In the genomic region with DNA sequence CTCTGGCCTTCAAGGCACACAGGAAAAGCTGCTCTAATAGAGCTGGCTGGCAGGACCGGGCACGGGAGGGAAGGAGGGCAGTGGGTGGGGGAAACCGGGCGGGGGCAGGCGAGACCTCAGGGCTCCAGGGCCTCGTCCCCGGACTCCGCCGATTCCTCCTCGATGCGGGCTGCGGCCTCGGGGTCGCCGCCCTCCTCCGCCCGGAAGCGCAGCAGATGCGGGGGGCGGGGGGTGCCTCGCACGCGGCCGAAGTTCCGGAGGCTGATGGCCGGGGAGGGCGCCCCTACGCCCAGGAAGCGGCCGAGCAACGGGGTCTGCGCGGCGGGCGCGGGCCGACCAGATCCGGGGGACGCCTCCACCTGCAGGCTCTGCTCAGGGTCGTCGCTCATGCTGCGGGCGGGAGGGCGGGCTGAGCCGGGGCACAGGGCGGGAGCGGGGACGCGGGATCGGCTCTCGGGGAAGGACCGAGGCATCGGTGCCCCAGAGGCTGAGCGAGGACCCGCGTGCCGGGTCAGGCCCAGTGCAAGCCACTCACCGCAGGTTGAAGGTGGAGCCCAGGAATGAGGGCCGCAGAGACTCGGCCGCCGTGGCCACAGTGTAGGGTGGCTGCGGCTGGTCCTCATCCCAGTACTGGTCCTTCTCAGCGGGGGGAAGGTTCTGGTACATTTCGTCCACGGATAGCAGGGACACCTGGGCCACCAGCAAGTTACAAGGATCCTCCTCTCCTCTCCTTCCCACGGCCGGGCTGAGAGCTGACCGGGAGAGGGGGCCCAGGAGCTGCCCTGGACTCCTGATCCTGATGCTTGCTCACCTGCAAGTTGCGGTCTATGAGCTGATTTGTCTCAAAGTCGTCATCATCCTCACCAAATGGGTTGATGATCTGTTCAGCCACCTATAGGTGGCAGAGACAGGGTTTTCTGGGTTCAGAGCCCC, we compare ENCODE assay signal across 1 cellular context.
TF ChIP-seq lines count a peak whose summit lies in the region.

No MANE protein-coding gene starts in this region.

TF ChIP-seq in HepG2, 621 proteins besides CTCF, POLR2A, EP300 and RAD21 (continued from another document and continues in another):
- TF ChIP-seq, protein P1, sequence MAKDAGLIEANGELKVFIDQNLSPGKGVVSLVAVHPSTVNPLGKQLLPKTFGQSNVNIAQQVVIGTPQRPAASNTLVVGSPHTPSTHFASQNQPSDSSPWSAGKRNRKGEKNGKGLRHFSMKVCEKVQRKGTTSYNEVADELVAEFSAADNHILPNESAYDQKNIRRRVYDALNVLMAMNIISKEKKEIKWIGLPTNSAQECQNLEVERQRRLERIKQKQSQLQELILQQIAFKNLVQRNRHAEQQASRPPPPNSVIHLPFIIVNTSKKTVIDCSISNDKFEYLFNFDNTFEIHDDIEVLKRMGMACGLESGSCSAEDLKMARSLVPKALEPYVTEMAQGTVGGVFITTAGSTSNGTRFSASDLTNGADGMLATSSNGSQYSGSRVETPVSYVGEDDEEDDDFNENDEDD (CRISPR knock-in tag; IDR thresholded peaks at IDR 0.05; ENCODE audit: borderline replicate concordance), result peak; percentile 52; the same call in 1 of the 2 replicates
- peak; percentile 50; the same call in 1 of the 2 replicates for TF ChIP-seq HOXA3 (CRISPR knock-in tag; IDR thresholded peaks at IDR 0.05)
- TF ChIP-seq CBX5 (CRISPR knock-in tag; IDR thresholded peaks at IDR 0.05; ENCODE audit: borderline replicate concordance), result no peak; the same call in 1 of the 2 replicates
- TF ChIP-seq HNF4A (CRISPR knock-in tag; IDR thresholded peaks at IDR 0.05), result no peak
- TF ChIP-seq THAP11 (CRISPR knock-in tag; IDR thresholded peaks at IDR 0.05), result peak; percentile 66; the same call in 1 of the 2 replicates
- no peak for TF ChIP-seq CBX2 (IDR thresholded peaks at IDR 0.05; ENCODE audit: low read depth, low read length)
- TF ChIP-seq CBX2 (CRISPR knock-in tag; IDR thresholded peaks at IDR 0.05; ENCODE audit: low read depth), result no peak
- TF ChIP-seq ERF (CRISPR knock-in tag; IDR thresholded peaks at IDR 0.05), result peak; percentile 64
- no peak for TF ChIP-seq ZNF562 (CRISPR knock-in tag; IDR thresholded peaks at IDR 0.05; ENCODE audit: borderline replicate concordance)
- no peak for TF ChIP-seq ZNF652 (CRISPR knock-in tag; IDR thresholded peaks at IDR 0.05; ENCODE audit: borderline replicate concordance, low read depth)
- TF ChIP-seq ZNF768 (CRISPR knock-in tag; IDR thresholded peaks at IDR 0.05), result peak; percentile 72; the same call in 1 of the 2 replicates
- peak in 1 of 2 experiments; percentile 23; a peak in 1 of 4 replicates for TF ChIP-seq KLF16 (CRISPR knock-in tag; IDR thresholded peaks at IDR 0.05)
- no peak for TF ChIP-seq TP53 (CRISPR knock-in tag; conservative IDR thresholded peaks at IDR 0.05)
- TF ChIP-seq SOX5 (CRISPR knock-in tag; IDR thresholded peaks at IDR 0.05; ENCODE audit: borderline replicate concordance), result no peak; the same call in 1 of the 2 replicates
- TF ChIP-seq MAZ (IDR thresholded peaks at IDR 0.05; ENCODE audit: borderline replicate concordance, low read depth, low read length), result no peak
- TF ChIP-seq MAZ (CRISPR knock-in tag; IDR thresholded peaks at IDR 0.05; ENCODE audit: low read depth), result peak; percentile 63
- TF ChIP-seq ZNF234 (CRISPR knock-in tag; conservative IDR thresholded peaks at IDR 0.05), result 0 out of 2 replicates have a peak, but pooled peaks have one; percentile 33
- TF ChIP-seq MXI1 (IDR thresholded peaks at IDR 0.05; ENCODE audit: borderline replicate concordance, low read depth, low read length), result no peak
- TF ChIP-seq, protein P2, sequence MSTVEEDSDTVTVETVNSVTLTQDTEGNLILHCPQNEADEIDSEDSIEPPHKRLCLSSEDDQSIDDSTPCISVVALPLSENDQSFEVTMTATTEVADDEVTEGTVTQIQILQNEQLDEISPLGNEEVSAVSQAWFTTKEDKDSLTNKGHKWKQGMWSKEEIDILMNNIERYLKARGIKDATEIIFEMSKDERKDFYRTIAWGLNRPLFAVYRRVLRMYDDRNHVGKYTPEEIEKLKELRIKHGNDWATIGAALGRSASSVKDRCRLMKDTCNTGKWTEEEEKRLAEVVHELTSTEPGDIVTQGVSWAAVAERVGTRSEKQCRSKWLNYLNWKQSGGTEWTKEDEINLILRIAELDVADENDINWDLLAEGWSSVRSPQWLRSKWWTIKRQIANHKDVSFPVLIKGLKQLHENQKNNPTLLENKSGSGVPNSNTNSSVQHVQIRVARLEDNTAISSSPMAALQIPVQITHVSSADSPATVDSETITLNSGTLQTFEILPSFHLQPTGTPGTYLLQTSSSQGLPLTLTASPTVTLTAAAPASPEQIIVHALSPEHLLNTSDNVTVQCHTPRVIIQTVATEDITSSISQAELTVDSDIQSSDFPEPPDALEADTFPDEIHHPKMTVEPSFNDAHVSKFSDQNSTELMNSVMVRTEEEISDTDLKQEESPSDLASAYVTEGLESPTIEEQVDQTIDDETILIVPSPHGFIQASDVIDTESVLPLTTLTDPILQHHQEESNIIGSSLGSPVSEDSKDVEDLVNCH (CRISPR knock-in tag; IDR thresholded peaks at IDR 0.05), result no peak
- peak; percentile 17; the same call in 1 of the 2 replicates for TF ChIP-seq RXRA (CRISPR knock-in tag; IDR thresholded peaks at IDR 0.05)
- TF ChIP-seq MXD4 (CRISPR knock-in tag; IDR thresholded peaks at IDR 0.05), result peak; percentile 67; the same call in 1 of the 2 replicates
- TF ChIP-seq ZNF34 (CRISPR knock-in tag; IDR thresholded peaks at IDR 0.05; ENCODE audit: borderline replicate concordance), result no peak
- TF ChIP-seq PCBP1 (IDR thresholded peaks at IDR 0.05; ENCODE audit: borderline replicate concordance, low read depth, low read length), result no peak
- peak; percentile 71; the same call in 1 of the 2 replicates for TF ChIP-seq HDAC1 (CRISPR knock-in tag; IDR thresholded peaks at IDR 0.05)
- TF ChIP-seq MEIS1 (CRISPR knock-in tag; IDR thresholded peaks at IDR 0.05; ENCODE audit: borderline replicate concordance), result peak; percentile 72; the same call in 1 of the 2 replicates
- TF ChIP-seq BCL6 (CRISPR knock-in tag; IDR thresholded peaks at IDR 0.05), result no peak
- TF ChIP-seq, protein P3, sequence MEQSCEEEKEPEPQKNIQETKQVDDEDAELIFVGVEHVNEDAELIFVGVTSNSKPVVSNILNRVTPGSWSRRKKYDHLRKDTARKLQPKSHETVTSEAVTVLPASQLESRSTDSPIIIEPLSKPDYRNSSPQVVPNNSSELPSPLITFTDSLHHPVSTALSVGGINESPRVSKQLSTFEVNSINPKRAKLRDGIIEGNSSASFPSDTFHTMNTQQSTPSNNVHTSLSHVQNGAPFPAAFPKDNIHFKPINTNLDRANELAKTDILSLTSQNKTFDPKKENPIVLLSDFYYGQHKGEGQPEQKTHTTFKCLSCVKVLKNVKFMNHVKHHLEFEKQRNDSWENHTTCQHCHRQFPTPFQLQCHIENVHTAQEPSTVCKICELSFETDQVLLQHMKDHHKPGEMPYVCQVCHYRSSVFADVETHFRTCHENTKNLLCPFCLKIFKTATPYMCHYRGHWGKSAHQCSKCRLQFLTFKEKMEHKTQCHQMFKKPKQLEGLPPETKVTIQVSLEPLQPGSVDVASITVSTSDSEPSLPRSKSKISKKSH (CRISPR knock-in tag; IDR thresholded peaks at IDR 0.05; ENCODE audit: borderline replicate concordance), result no peak
- TF ChIP-seq GATAD1 (CRISPR knock-in tag; IDR thresholded peaks at IDR 0.05), result 0 out of 2 replicates have a peak, but pooled peaks have one; percentile 34
- TF ChIP-seq HNRNPLL (IDR thresholded peaks at IDR 0.05; ENCODE audit: low read depth, low read length, poor library complexity, severe bottlenecking), result peak; percentile 43
- no peak for TF ChIP-seq DNMT3B (CRISPR knock-in tag; conservative IDR thresholded peaks at IDR 0.05)
- no peak for TF ChIP-seq NR2F2 (IDR thresholded peaks at IDR 0.05; ENCODE audit: borderline replicate concordance, low read depth)
- TF ChIP-seq, protein P4, sequence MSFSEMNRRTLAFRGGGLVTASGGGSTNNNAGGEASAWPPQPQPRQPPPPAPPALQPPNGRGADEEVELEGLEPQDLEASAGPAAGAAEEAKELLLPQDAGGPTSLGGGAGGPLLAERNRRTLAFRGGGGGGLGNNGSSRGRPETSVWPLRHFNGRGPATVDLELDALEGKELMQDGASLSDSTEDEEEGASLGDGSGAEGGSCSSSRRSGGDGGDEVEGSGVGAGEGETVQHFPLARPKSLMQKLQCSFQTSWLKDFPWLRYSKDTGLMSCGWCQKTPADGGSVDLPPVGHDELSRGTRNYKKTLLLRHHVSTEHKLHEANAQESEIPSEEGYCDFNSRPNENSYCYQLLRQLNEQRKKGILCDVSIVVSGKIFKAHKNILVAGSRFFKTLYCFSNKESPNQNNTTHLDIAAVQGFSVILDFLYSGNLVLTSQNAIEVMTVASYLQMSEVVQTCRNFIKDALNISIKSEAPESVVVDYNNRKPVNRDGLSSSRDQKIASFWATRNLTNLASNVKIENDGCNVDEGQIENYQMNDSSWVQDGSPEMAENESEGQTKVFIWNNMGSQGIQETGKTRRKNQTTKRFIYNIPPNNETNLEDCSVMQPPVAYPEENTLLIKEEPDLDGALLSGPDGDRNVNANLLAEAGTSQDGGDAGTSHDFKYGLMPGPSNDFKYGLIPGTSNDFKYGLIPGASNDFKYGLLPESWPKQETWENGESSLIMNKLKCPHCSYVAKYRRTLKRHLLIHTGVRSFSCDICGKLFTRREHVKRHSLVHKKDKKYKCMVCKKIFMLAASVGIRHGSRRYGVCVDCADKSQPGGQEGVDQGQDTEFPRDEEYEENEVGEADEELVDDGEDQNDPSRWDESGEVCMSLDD (CRISPR knock-in tag; IDR thresholded peaks at IDR 0.05; ENCODE audit: borderline replicate concordance), result peak; percentile 88; the same call in 1 of the 2 replicates
- peak; percentile 17; the same call in 1 of the 2 replicates for TF ChIP-seq ZNF224 (CRISPR knock-in tag; IDR thresholded peaks at IDR 0.05)
- TF ChIP-seq ZNF781 (CRISPR knock-in tag; IDR thresholded peaks at IDR 0.05; ENCODE audit: borderline replicate concordance, not compliant biosample characterization), result peak; percentile 14
- TF ChIP-seq ELF3 (CRISPR knock-in tag; IDR thresholded peaks at IDR 0.05), result peak; percentile 60; the same call in 1 of the 2 replicates
- peak; percentile 88 for TF ChIP-seq ARNT2 (CRISPR knock-in tag; IDR thresholded peaks at IDR 0.05; ENCODE audit: low read depth)
- TF ChIP-seq, protein P5, sequence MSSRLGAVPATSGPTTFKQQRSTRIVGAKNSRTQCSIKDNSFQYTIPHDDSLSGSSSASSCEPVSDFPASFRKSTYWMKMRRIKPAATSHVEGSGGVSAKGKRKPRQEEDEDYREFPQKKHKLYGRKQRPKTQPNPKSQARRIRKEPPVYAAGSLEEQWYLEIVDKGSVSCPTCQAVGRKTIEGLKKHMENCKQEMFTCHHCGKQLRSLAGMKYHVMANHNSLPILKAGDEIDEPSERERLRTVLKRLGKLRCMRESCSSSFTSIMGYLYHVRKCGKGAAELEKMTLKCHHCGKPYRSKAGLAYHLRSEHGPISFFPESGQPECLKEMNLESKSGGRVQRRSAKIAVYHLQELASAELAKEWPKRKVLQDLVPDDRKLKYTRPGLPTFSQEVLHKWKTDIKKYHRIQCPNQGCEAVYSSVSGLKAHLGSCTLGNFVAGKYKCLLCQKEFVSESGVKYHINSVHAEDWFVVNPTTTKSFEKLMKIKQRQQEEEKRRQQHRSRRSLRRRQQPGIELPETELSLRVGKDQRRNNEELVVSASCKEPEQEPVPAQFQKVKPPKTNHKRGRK (CRISPR knock-in tag; IDR thresholded peaks at IDR 0.05), result no peak
- TF ChIP-seq ZSCAN21 (CRISPR knock-in tag; IDR thresholded peaks at IDR 0.05; ENCODE audit: borderline replicate concordance), result peak; percentile 70; the same call in 1 of the 2 replicates
- 0 out of 2 replicates have a peak, but pooled peaks have one; percentile 7 for TF ChIP-seq PITX1 (CRISPR knock-in tag; IDR thresholded peaks at IDR 0.05)
- TF ChIP-seq ZEB1 (IDR thresholded peaks at IDR 0.05; ENCODE audit: insufficient replicate concordance, low read depth), result no peak
- TF ChIP-seq KDM3A (CRISPR knock-in tag; IDR thresholded peaks at IDR 0.05; ENCODE audit: low read depth), result 0 out of 2 replicates have a peak, but pooled peaks have one; percentile 29
- TF ChIP-seq PHF20 (CRISPR knock-in tag; IDR thresholded peaks at IDR 0.05), result peak; percentile 47; the same call in 1 of the 2 replicates
- TF ChIP-seq ZNF143 (CRISPR knock-in tag; IDR thresholded peaks at IDR 0.05), result no peak
- TF ChIP-seq NFYC (CRISPR knock-in tag; IDR thresholded peaks at IDR 0.05), result no peak
- TF ChIP-seq MAF1 (CRISPR knock-in tag; IDR thresholded peaks at IDR 0.05; ENCODE audit: borderline replicate concordance), result no peak
- TF ChIP-seq, protein P6, sequence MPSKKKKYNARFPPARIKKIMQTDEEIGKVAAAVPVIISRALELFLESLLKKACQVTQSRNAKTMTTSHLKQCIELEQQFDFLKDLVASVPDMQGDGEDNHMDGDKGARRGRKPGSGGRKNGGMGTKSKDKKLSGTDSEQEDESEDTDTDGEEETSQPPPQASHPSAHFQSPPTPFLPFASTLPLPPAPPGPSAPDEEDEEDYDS (CRISPR knock-in tag; IDR thresholded peaks at IDR 0.05), result peak; percentile 20; the same call in 1 of the 2 replicates
- no peak for TF ChIP-seq ATF7 (IDR thresholded peaks at IDR 0.05)
- 0 out of 2 replicates have a peak, but pooled peaks have one; percentile 8 for TF ChIP-seq ATF7 (CRISPR knock-in tag; IDR thresholded peaks at IDR 0.05)
- TF ChIP-seq MTA1 (CRISPR knock-in tag; IDR thresholded peaks at IDR 0.05; ENCODE audit: borderline replicate concordance), result peak; percentile 42; the same call in 1 of the 2 replicates
- TF ChIP-seq, protein P7, sequence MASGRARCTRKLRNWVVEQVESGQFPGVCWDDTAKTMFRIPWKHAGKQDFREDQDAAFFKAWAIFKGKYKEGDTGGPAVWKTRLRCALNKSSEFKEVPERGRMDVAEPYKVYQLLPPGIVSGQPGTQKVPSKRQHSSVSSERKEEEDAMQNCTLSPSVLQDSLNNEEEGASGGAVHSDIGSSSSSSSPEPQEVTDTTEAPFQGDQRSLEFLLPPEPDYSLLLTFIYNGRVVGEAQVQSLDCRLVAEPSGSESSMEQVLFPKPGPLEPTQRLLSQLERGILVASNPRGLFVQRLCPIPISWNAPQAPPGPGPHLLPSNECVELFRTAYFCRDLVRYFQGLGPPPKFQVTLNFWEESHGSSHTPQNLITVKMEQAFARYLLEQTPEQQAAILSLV (CRISPR knock-in tag; IDR thresholded peaks at IDR 0.05; ENCODE audit: borderline replicate concordance), result 0 out of 2 replicates have a peak, but pooled peaks have one; percentile 52
- TF ChIP-seq NR2C2 (CRISPR knock-in tag; IDR thresholded peaks at IDR 0.05; ENCODE audit: borderline replicate concordance), result no peak; the same call in 1 of the 2 replicates
- TF ChIP-seq NFKB2 (CRISPR knock-in tag; IDR thresholded peaks at IDR 0.05; ENCODE audit: borderline replicate concordance), result peak; percentile 76; the same call in 1 of the 2 replicates
- no peak for TF ChIP-seq ZNF605 (CRISPR knock-in tag; IDR thresholded peaks at IDR 0.05)
- peak; percentile 88 for TF ChIP-seq GZF1 (CRISPR knock-in tag; IDR thresholded peaks at IDR 0.05)
- TF ChIP-seq, protein P8, sequence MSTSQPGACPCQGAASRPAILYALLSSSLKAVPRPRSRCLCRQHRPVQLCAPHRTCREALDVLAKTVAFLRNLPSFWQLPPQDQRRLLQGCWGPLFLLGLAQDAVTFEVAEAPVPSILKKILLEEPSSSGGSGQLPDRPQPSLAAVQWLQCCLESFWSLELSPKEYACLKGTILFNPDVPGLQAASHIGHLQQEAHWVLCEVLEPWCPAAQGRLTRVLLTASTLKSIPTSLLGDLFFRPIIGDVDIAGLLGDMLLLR (CRISPR knock-in tag; IDR thresholded peaks at IDR 0.05), result 0 out of 2 replicates have a peak, but pooled peaks have one; percentile 67
